ENCODE assay signal across 10 cellular contexts in the genomic region with DNA sequence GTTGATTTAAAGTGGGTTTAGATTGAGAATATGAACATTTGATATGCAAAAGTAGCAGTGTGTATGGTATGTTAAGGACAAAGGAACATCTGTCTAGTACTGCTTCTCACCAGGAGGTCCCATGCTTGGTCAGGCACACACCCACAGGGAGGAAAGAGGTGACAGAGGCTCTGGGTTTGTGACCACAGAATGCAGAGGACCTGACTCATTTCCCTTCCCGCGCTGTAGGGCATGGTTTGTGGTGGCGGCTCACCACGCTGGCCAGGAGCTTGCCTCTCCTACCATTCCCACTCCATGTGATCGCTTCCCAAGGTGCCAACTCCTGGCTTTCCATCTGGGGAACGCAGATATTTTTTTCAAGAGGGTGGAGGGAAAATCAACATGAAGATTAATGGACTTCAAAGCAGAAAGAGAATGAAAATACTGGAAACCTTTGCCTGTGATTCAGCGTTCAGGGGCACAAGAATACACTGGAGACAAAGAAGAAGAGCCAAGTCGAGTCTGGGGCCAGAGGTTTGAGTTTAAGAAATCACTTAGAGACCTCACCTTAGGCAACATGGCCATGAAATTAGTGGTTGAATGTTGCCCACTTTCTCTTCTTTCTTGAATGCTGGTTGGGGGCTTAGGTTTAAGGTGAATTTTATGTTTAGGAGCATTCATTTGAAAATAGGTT.
DNase-seq lines count a peak whose midpoint lies in the region; ATAC-seq, FAIRE-seq and TF ChIP-seq lines count a peak whose summit lies in the region.
"Had no signal": no experiment of that assay in that cellular context is flagged by ENCODE, and none has a peak within 500 bp of the region (broad histone marks: within the 10 kb centered on the region; RNA-seq: fewer than 3 reads in every experiment).

No MANE protein-coding gene starts in this region.

- ATAC-seq in GM18498 (IDR thresholded peaks at IDR 0.05; ENCODE audit: unreplicated experiment), result peak; percentile 80
- peak; percentile 91 for ATAC-seq in GM21737 (IDR thresholded peaks at IDR 0.05; ENCODE audit: unreplicated experiment)
- no peak for ATAC-seq in pancreas

- TF ChIP-seq CTCF in bronchial epithelial cell (IDR thresholded peaks at IDR 0.05; ENCODE audit: insufficient read depth, low read length, severe bottlenecking) (no peak), pancreas (IDR thresholded peaks at IDR 0.05) (no peak), CD14-positive monocyte (IDR thresholded peaks at IDR 0.05) (no peak)

- no peak overlapping the region for H3K27ac Mint-ChIP-seq in CD14-positive monocyte

- intact Hi-C loops in pancreas (cut with DNase I) (no loop called here), CD14-positive monocyte (cut with micrococcal nuclease) (no loop called here)

- H3K4me3 ChIP-seq in bronchial epithelial cell (ENCODE audit: low read depth, low read length), result no peak overlapping the region
- H3K4me3 ChIP-seq in pancreas, result no peak overlapping the region
- H3K4me3 ChIP-seq: skin epidermis had no signal

- H3K4me1 Mint-ChIP-seq in CD14-positive monocyte, result peaks cover 6% of the 10 kb centered on the region

- H3K36me3 Mint-ChIP-seq in CD14-positive monocyte, result no peaks in the 10 kb centered on the region

- no peaks in the 10 kb centered on the region for H3K9me3 ChIP-seq in pancreas

- no peaks in the 10 kb centered on the region for H3K27me3 ChIP-seq in bronchial epithelial cell (ENCODE audit: control insufficient read depth, insufficient read depth, low read length)
- no peaks in the 10 kb centered on the region for H3K27me3 ChIP-seq in pancreas

- H3K27me3 Mint-ChIP-seq in CD14-positive monocyte (ENCODE audit: low read depth in 3 of 3), result peaks cover 0 to 8% (median 4%) of the 10 kb centered on the region in 3 donors

- FAIRE-seq in bronchial epithelial cell (lab: Jason Lieb, UNC) (no peak), pancreas (lab: Jason Lieb, UNC) (no peak)

- in situ Hi-C loops in KBM-7 (cut with MboI; ENCODE audit: low pct_unique_long_range_greater_than_20kb, low sequenced_read_pairs), result no loop called here

- no peak overlapping the region for H3K4me3 Mint-ChIP-seq in CD14-positive monocyte

- no peak overlapping the region for H3K27ac ChIP-seq in pancreas
- H3K27ac ChIP-seq: skin epidermis, VCaP had no signal

- DNase-seq in KBM-7, result peak; percentile 71
- DNase-seq in bronchial epithelial cell (ENCODE audit: low read depth), result peak; percentile 71
- no peak for DNase-seq in pancreas
- no peak for DNase-seq in mesenteric fat pad (ENCODE audit: low spot score)
- no peak for DNase-seq in CD14-positive monocyte (ENCODE audit: low spot score)
- DNase-seq in medulla oblongata (ENCODE audit: extremely low spot score), result no peak

- WGBS in pancreas, 2 donors, result 82 to 87% methylated on average over 8 of the region's 8 CpGs

- no peaks in the 10 kb centered on the region for H3K4me1 ChIP-seq in pancreas

- H3K36me3 ChIP-seq in bronchial epithelial cell (ENCODE audit: control insufficient read depth, insufficient read depth, low read length) (no peaks in the 10 kb centered on the region), pancreas (no peaks in the 10 kb centered on the region)

- peaks cover 0 to 10% (median 3%) of the 10 kb centered on the region in 7 donors for H3K9me3 Mint-ChIP-seq in CD14-positive monocyte

Comparison
In these comparisons a context has a peak if more than half of its experiments do, and no peak if none do; other contexts are left out.
1. ATAC-seq: peak in GM18498 (single experiment) and GM21737 (single experiment); none in pancreas (0 of 4).
2. DNase-seq: peak in KBM-7 (single experiment) and bronchial epithelial cell (single experiment); none in pancreas (0 of 6), mesenteric fat pad (single experiment), CD14-positive monocyte (single experiment) and medulla oblongata (single experiment).